In genomic region chr16:1772362-1772907, GRCh38 we compare ENCODE assay signal across 8 cellular contexts. TPM values are rescaled to one million over a fixed set of nuclear protein-coding genes. Genes with fewer than 3 reads are reported as not detected.
A peak's percentile ranks its signal among the peaks of the same experiment; 100 is the strongest.
DNase-seq lines count a peak whose midpoint lies in the region; TF ChIP-seq lines count a peak whose summit lies in the region.

A gene with protein sequence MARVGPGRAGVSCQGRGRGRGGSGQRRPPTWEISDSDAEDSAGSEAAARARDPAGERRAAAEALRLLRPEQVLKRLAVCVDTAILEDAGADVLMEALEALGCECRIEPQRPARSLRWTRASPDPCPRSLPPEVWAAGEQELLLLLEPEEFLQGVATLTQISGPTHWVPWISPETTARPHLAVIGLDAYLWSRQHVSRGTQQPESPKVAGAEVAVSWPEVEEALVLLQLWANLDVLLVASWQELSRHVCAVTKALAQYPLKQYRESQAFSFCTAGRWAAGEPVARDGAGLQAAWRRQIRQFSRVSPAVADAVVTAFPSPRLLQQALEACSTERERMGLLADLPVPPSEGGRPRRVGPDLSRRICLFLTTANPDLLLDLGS (plus strand): TSS chr16:1772810. CDS start chr16:1773228, 418 bp downstream.

- no peaks in the 10 kb centered on the region for H3K9me3 ChIP-seq in osteoblast (ENCODE audit: low read depth, low read length)

- no peaks in the 10 kb centered on the region for H3K27me3 ChIP-seq in osteoblast (ENCODE audit: insufficient read depth, low read length)

- H3K4me1 ChIP-seq in osteoblast (ENCODE audit: insufficient read depth, low read length) = peaks cover 27% of the 10 kb centered on the region

- peak within 1 kb of the TSS; percentile 69 for H3K4me3 ChIP-seq in fibroblast of mammary gland (ENCODE audit: control insufficient read depth, low read depth, low read length)
- peak within 1 kb of the TSS; percentile 88 for H3K4me3 ChIP-seq in osteoblast (ENCODE audit: insufficient read depth, low read length)

- TF ChIP-seq CTCF in fibroblast of mammary gland (conservative IDR thresholded peaks at IDR 0.05; ENCODE audit: control insufficient read depth, insufficient read depth, low read depth, low read length) = no peak
- TF ChIP-seq CTCF in osteoblast (IDR thresholded peaks at IDR 0.05; ENCODE audit: extremely low read depth, low read depth, low read length) = no peak

- H4K20me1 ChIP-seq in osteoblast (ENCODE audit: insufficient read depth, low read length) = peaks cover 36% of the 10 kb centered on the region

- DNase-seq in NOMO-1 treated with DMSO at 0.1 percent for 48 hours (lab: John Stamatoyannopoulos, UW; ENCODE audit: unreplicated experiment) (peak; percentile 4), NOMO-1 treated with dmso at 0.1 percent for 144 hours (lab: John Stamatoyannopoulos, UW; ENCODE audit: unreplicated experiment) (no peak), NAMALWA (ENCODE audit: low spot score) (peak; percentile 83), activated T-cell treated with anti-CD3 and anti-CD28 coated beads for 4 hours (peak; percentile 30), fibroblast of mammary gland (ENCODE audit: low read depth) (peak; percentile 33), osteoblast (ENCODE audit: insufficient read length, low spot score, missing footprints) (no peak), 8988T (no peak), NCI-H446 (lab: John Stamatoyannopoulos, UW) (no peak)

- H2AFZ ChIP-seq in osteoblast (ENCODE audit: low read length) = peak within 1 kb of the TSS; percentile 47

- peaks cover 43% of the 10 kb centered on the region for H3K79me2 ChIP-seq in osteoblast (ENCODE audit: insufficient read depth, low read length)

- H3K36me3 ChIP-seq in osteoblast (ENCODE audit: insufficient read depth, low read length) = peaks cover 27% of the 10 kb centered on the region

- H3K4me2 ChIP-seq in osteoblast (ENCODE audit: insufficient read depth, low read length) = peak within 1 kb of the TSS; percentile 97

- peak within 1 kb of the TSS; percentile 65 for H3K27ac ChIP-seq in osteoblast (ENCODE audit: low read depth, low read length)

RNA-seq across cellular contexts. Expression of the gene that starts here (rescaled TPM):
- total RNA-seq in osteoblast = 10.0 and 16.3 TPM in 2 replicates

Comparison
In these comparisons a context has a peak if more than half of its experiments do, and no peak if none do; other contexts are left out.
1. DNase-seq: peak in NOMO-1 treated with DMSO at 0.1 percent for 48 hours (single experiment), NAMALWA (single experiment), activated T-cell treated with anti-CD3 and anti-CD28 coated beads for 4 hours (single experiment) and fibroblast of mammary gland (single experiment); none in NOMO-1 treated with dmso at 0.1 percent for 144 hours (single experiment), osteoblast (single experiment), 8988T (single experiment) and NCI-H446 (0 of 2).